In the genomic region with DNA sequence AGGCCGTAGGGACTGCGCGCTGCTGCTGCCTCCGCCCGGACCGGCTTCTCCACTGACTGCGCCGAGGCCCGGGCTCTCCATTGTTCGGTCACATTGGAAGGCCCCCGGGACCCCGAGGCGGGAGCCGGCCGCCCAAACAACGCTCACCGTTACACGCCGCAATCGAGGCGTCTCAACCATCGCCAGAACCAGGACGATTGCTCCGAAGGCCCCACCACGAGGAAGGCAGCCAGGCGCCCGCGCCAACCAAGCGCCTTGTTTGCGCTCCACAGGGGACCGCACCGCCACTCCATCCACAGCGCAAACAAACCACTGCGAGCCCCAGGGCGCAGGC, we compare ENCODE assay signal across 3 cellular contexts.
TF ChIP-seq lines count a peak whose summit lies in the region.

No MANE protein-coding gene starts in this region.

TF ChIP-seq in IMR-90, 13 proteins besides CTCF, POLR2A, EP300 and RAD21:
- TF ChIP-seq MAZ (IDR thresholded peaks at IDR 0.05; ENCODE audit: borderline replicate concordance, low read depth, low read length) (no peak), MAFK (IDR thresholded peaks at IDR 0.05; ENCODE audit: low read depth, low read length) (no peak), NFE2L2 (IDR thresholded peaks at IDR 0.05; ENCODE audit: low read depth, low read length) (no peak), CEBPB (IDR thresholded peaks at IDR 0.05; ENCODE audit: low read depth, low read length) (no peak), RCOR1 (IDR thresholded peaks at IDR 0.05; ENCODE audit: insufficient replicate concordance, low read length) (no peak), BHLHE40 (IDR thresholded peaks at IDR 0.05; ENCODE audit: low read depth, low read length) (no peak), SMC3 (IDR thresholded peaks at IDR 0.05; ENCODE audit: low read depth, low read length) (no peak), CHD1 (IDR thresholded peaks at IDR 0.05; ENCODE audit: low read depth, low read length) (no peak), MXI1 (IDR thresholded peaks at IDR 0.05; ENCODE audit: borderline replicate concordance, low read depth, low read length) (no peak), FOS (IDR thresholded peaks at IDR 0.05; ENCODE audit: low read depth, low read length) (no peak), RFX5 (IDR thresholded peaks at IDR 0.05; ENCODE audit: low read depth, low read length) (no peak)
- TF ChIP-seq, protein P1, sequence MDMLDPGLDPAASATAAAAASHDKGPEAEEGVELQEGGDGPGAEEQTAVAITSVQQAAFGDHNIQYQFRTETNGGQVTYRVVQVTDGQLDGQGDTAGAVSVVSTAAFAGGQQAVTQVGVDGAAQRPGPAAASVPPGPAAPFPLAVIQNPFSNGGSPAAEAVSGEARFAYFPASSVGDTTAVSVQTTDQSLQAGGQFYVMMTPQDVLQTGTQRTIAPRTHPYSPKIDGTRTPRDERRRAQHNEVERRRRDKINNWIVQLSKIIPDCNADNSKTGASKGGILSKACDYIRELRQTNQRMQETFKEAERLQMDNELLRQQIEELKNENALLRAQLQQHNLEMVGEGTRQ (IDR thresholded peaks at IDR 0.05; ENCODE audit: low read depth, low read length) = no peak
- TF ChIP-seq, protein P2, sequence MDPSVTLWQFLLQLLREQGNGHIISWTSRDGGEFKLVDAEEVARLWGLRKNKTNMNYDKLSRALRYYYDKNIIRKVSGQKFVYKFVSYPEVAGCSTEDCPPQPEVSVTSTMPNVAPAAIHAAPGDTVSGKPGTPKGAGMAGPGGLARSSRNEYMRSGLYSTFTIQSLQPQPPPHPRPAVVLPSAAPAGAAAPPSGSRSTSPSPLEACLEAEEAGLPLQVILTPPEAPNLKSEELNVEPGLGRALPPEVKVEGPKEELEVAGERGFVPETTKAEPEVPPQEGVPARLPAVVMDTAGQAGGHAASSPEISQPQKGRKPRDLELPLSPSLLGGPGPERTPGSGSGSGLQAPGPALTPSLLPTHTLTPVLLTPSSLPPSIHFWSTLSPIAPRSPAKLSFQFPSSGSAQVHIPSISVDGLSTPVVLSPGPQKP (IDR thresholded peaks at IDR 0.05; ENCODE audit: borderline replicate concordance, low read depth, low read length) = no peak

TF ChIP-seq in liver, 16 proteins besides CTCF, POLR2A, EP300 and RAD21:
- TF ChIP-seq FOXA2 (IDR thresholded peaks at IDR 0.05) (no peak), FOXA1 (IDR thresholded peaks at IDR 0.05) (no peak)
- TF ChIP-seq, protein P3, sequence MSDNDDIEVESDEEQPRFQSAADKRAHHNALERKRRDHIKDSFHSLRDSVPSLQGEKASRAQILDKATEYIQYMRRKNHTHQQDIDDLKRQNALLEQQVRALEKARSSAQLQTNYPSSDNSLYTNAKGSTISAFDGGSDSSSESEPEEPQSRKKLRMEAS (IDR thresholded peaks at IDR 0.05) = no peak

TF ChIP-seq in HEK293T, 16 proteins besides CTCF, POLR2A, EP300 and RAD21:
- TF ChIP-seq LEF1 (IDR thresholded peaks at IDR 0.05; ENCODE audit: borderline replicate concordance) = no peak
- no peak for TF ChIP-seq TARDBP (IDR thresholded peaks at IDR 0.05)
- TF ChIP-seq FOXM1 (IDR thresholded peaks at IDR 0.05; ENCODE audit: borderline replicate concordance) = no peak
- no peak for TF ChIP-seq ARNT (IDR thresholded peaks at IDR 0.05)
- TF ChIP-seq BHLHE40 (IDR thresholded peaks at IDR 0.05; ENCODE audit: borderline replicate concordance) = no peak
- no peak for TF ChIP-seq L3MBTL2 (conservative IDR thresholded peaks at IDR 0.05)
- no peak for TF ChIP-seq HDGF (IDR thresholded peaks at IDR 0.05; ENCODE audit: borderline replicate concordance)
- no peak for TF ChIP-seq NFRKB (IDR thresholded peaks at IDR 0.05)
- TF ChIP-seq, protein P4, sequence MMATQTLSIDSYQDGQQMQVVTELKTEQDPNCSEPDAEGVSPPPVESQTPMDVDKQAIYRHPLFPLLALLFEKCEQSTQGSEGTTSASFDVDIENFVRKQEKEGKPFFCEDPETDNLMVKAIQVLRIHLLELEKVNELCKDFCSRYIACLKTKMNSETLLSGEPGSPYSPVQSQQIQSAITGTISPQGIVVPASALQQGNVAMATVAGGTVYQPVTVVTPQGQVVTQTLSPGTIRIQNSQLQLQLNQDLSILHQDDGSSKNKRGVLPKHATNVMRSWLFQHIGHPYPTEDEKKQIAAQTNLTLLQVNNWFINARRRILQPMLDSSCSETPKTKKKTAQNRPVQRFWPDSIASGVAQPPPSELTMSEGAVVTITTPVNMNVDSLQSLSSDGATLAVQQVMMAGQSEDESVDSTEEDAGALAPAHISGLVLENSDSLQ (IDR thresholded peaks at IDR 0.05) = no peak
- no peak for TF ChIP-seq FOXA1 (IDR thresholded peaks at IDR 0.05)
- no peak for TF ChIP-seq FOXK2 (IDR thresholded peaks at IDR 0.05)
- TF ChIP-seq SP1 (IDR thresholded peaks at IDR 0.05) = no peak
- TF ChIP-seq SUZ12 (IDR thresholded peaks at IDR 0.05) = no peak
- no peak for TF ChIP-seq CTBP1 (IDR thresholded peaks at IDR 0.05; ENCODE audit: borderline replicate concordance)
- TF ChIP-seq ELF4 (IDR thresholded peaks at IDR 0.05) = no peak
- TF ChIP-seq ZNF384 (IDR thresholded peaks at IDR 0.05) = no peak
